Comparison of ENCODE assay signal across 1 cellular context in genomic region chr6:131225959-131226358, GRCh38.
TF ChIP-seq lines count a peak whose summit lies in the region.

No MANE protein-coding gene starts in this region.

TF ChIP-seq in liver, 16 proteins besides CTCF, POLR2A, EP300 and RAD21 (continued from another document):
- TF ChIP-seq MAX (IDR thresholded peaks at IDR 0.05), result no peak
- TF ChIP-seq RXRA (IDR thresholded peaks at IDR 0.05), result peak in 1 of 2 donors; percentile 59
- TF ChIP-seq SP1 (IDR thresholded peaks at IDR 0.05), result no peak
- TF ChIP-seq YY1 (IDR thresholded peaks at IDR 0.05), result peak; percentile 22
- no peak for TF ChIP-seq GABPA (IDR thresholded peaks at IDR 0.05 in 1 of 2, conservative IDR thresholded peaks at IDR 0.05 in 1 of 2)
- peak in 1 of 2 donors; percentile 44 for TF ChIP-seq HNF4A (conservative IDR thresholded peaks at IDR 0.05)
